ENCODE assay signal across 21 cellular contexts in genomic region chr16:24723663-24724062, GRCh38. TPM values are rescaled to one million over a fixed set of nuclear protein-coding genes. Genes with fewer than 3 reads are reported as not detected.
DNase-seq lines count a peak whose midpoint lies in the region; FAIRE-seq and TF ChIP-seq lines count a peak whose summit lies in the region.
"Had no signal": no experiment of that assay in that cellular context is flagged by ENCODE, and none has a peak within 500 bp of the region (broad histone marks: within the 10 kb centered on the region; RNA-seq: fewer than 3 reads in every experiment).

No MANE protein-coding gene starts in this region.

- H4K5ac ChIP-seq in mesendoderm (ENCODE audit: low read length), result no peak overlapping the region

- no peak for TF ChIP-seq CTCF in transverse colon (IDR thresholded peaks at IDR 0.05)
- TF ChIP-seq CTCF in kidney (IDR thresholded peaks at IDR 0.05; ENCODE audit: borderline replicate concordance, extremely low read depth, insufficient read depth), result no peak

- H2BK15ac ChIP-seq in mesendoderm (replicated peaks; ENCODE audit: low read depth), result no peak overlapping the region

- no peak for TF ChIP-seq POLR2A in transverse colon (IDR thresholded peaks at IDR 0.05)

- H2BK120ac ChIP-seq in mesendoderm (ENCODE audit: low read depth, low read length), result no peak overlapping the region

- H3K23ac ChIP-seq in mesendoderm (ENCODE audit: low read length), result no peak overlapping the region

- H3K18ac ChIP-seq in mesendoderm (ENCODE audit: low read length), result no peak overlapping the region

- DNase-seq in ACHN (peak; percentile 23), GM03348 (ENCODE audit: low spot score) (peak; percentile 35), RKO (ENCODE audit: low spot score) (peak; percentile 59), iris pigment epithelial cell (ENCODE audit: low read depth) (peak; percentile 59), transverse colon (no peak), mesendoderm (no peak), kidney (no peak)
- DNase-seq: activated CD4-positive, alpha-beta T cell treated with anti-CD3 and anti-CD28 coated beads, Interleukin-2, amount 10 ng/mL, durations not matched to agents 24 days and 14 days; CD4-positive, CD25-positive, alpha-beta regulatory T cell; dermis blood vessel endothelial cell; heart left ventricle; left ventricle myocardium superior; MG63; NCI-H1436; NCI-H524 treated with DMSO at 0.1 percent for 48 hours; right lobe of liver; Right ventricle myocardium superior; stimulated activated CD4-positive, alpha-beta T cell treated with anti-CD3 and anti-CD28 coated beads, Interleukin-15, amount 100 ng/mL, for 24 hours; stimulated activated CD8-positive, alpha-beta memory T cell treated with anti-CD3 and anti-CD28 coated beads, Interleukin-4, amount 100 ng/mL, for 48 hours had no signal

- in situ Hi-C loops in ACHN (cut with HindIII; ENCODE audit: low pct_ligation_motif_present, low pct_unique_long_range_greater_than_20kb, low sequenced_read_pairs), result no loop called here
- in situ Hi-C loops in transverse colon (cut with MboI; ENCODE audit: low pct_ligation_motif_present in 1 of 4, low pct_unique_long_range_greater_than_20kb in 1 of 4, low sequenced_read_pairs in 3 of 4), result no loop called here

- no peak overlapping the region for H2AK5ac ChIP-seq in mesendoderm (ENCODE audit: low read length)

- H3K56ac ChIP-seq in mesendoderm (ENCODE audit: low read length), result no peak overlapping the region

- H4K8ac ChIP-seq in mesendoderm (ENCODE audit: low read depth, low read length), result no peak overlapping the region

- H3K4me1 ChIP-seq in transverse colon (peaks cover 0 to 3% (median under 1%) of the 10 kb centered on the region in 4 donors), mesendoderm (ENCODE audit: control insufficient read depth, low read depth, low read length) (no peaks in the 10 kb centered on the region), kidney (ENCODE audit: control insufficient read depth in 1 of 2, insufficient read depth in 1 of 2, low read depth in 1 of 2, low read length in 2 of 2) (no peaks in the 10 kb centered on the region)
- H3K4me1 ChIP-seq: right lobe of liver had no signal

- no peak overlapping the region for H3K4ac ChIP-seq in mesendoderm (ENCODE audit: low read depth, low read length)

- no peaks in the 10 kb centered on the region for H3K36me3 ChIP-seq in transverse colon
- no peaks in the 10 kb centered on the region for H3K36me3 ChIP-seq in mesendoderm (ENCODE audit: control insufficient read depth, insufficient read depth, low read length)
- no peaks in the 10 kb centered on the region for H3K36me3 ChIP-seq in kidney (ENCODE audit: control insufficient read depth in 1 of 2, insufficient read depth in 2 of 2, low read length in 2 of 2)
- H3K36me3 ChIP-seq: heart left ventricle, MG63, right lobe of liver had no signal

- H3K9ac ChIP-seq in mesendoderm (ENCODE audit: low read length) (no peak overlapping the region), kidney (ENCODE audit: low read length in 2 of 2) (no peak overlapping the region)

- no peak for FAIRE-seq in kidney (lab: Jason Lieb, UNC)
- FAIRE-seq: GM18507 had no signal

- H2BK5ac ChIP-seq in mesendoderm (ENCODE audit: low read length), result no peak overlapping the region

- H3K79me2 ChIP-seq in mesendoderm (ENCODE audit: control insufficient read depth, insufficient read depth, low read length), result no peaks in the 10 kb centered on the region

- no peak overlapping the region for H3K4me2 ChIP-seq in mesendoderm (ENCODE audit: low read length)

- H3K27ac ChIP-seq in transverse colon (no peak overlapping the region), mesendoderm (ENCODE audit: low read depth, low read length) (no peak overlapping the region), kidney (ENCODE audit: low read depth in 2 of 2, low read length in 2 of 2) (no peak overlapping the region)
- H3K27ac ChIP-seq: heart left ventricle, HL-60, right lobe of liver had no signal

- H3K4me3 ChIP-seq in transverse colon (no peak overlapping the region), mesendoderm (ENCODE audit: low read length) (no peak overlapping the region), kidney (ENCODE audit: low read length in 2 of 2) (no peak overlapping the region)
- H3K4me3 ChIP-seq: heart left ventricle, MG63, right lobe of liver had no signal

- H3K9me3 ChIP-seq in transverse colon (no peaks in the 10 kb centered on the region), kidney (ENCODE audit: control insufficient read depth in 1 of 2, low read length in 2 of 2) (no peaks in the 10 kb centered on the region)
- H3K9me3 ChIP-seq: heart left ventricle, right lobe of liver had no signal

- TF ChIP-seq EP300 in transverse colon (IDR thresholded peaks at IDR 0.05; ENCODE audit: low read depth), result no peak

- no peaks in the 10 kb centered on the region for H3K27me3 ChIP-seq in transverse colon
- no peaks in the 10 kb centered on the region for H3K27me3 ChIP-seq in mesendoderm (ENCODE audit: insufficient read depth, low read length, poor library complexity)
- H3K27me3 ChIP-seq: heart left ventricle, MG63, right lobe of liver had no signal

- intact Hi-C loops in transverse colon (cut with DNase I; ENCODE audit: low total_unique reads) (no loop called here), kidney (cut with DNase I) (no loop called here)

- H3K79me1 ChIP-seq in mesendoderm (ENCODE audit: low read length), result no peaks in the 10 kb centered on the region

RNA-seq across cellular contexts. Expression of gene TNRC6A, which starts 5.8 kb away (rescaled TPM):
- total RNA-seq in transverse colon (10 to 100 TPM; 48.2 to 77.2 (median 54.8) TPM), kidney (61.9 TPM)
- 34.7 TPM for polyA plus RNA-seq in mesendoderm (2013, experiment 1 of 2)
- polyA plus RNA-seq in mesendoderm (2013, experiment 2 of 2), result 35.2 TPM
- 8.0 TPM for polyA plus RNA-seq in kidney (ENCODE audit: insufficient read depth, low read depth, low replicate concordance)

Comparison
In these comparisons a context has a peak if more than half of its experiments do, and no peak if none do; other contexts are left out.
1. DNase-seq: peak in ACHN (single experiment), GM03348 (single experiment), RKO (single experiment) and iris pigment epithelial cell (single experiment); none in transverse colon (single experiment), mesendoderm (single experiment) and kidney (single experiment).